12 cellular contexts compared by ENCODE assay signal in genomic region chr1:198534540-198535413, GRCh38. TPM values are rescaled to one million over a fixed set of nuclear protein-coding genes. Genes with fewer than 3 reads are reported as not detected.
A peak's percentile ranks its signal among the peaks of the same experiment; 100 is the strongest.
DNase-seq lines count a peak whose midpoint lies in the region; ATAC-seq and TF ChIP-seq lines count a peak whose summit lies in the region.
"Had no signal": no experiment of that assay in that cellular context is flagged by ENCODE, and none has a peak within 500 bp of the region (broad histone marks: within the 10 kb centered on the region; RNA-seq: fewer than 3 reads in every experiment).

No MANE protein-coding gene starts in this region.

- H3K4me2 ChIP-seq in DND-41 (ENCODE audit: insufficient read depth, low read length), result peak overlapping the region; percentile 47
- H3K4me2 ChIP-seq in Karpas-422 (ENCODE audit: low read depth, low read length, poor library complexity, severe bottlenecking), result peak overlapping the region; percentile 37

- H3K4me1 ChIP-seq in DND-41 (ENCODE audit: insufficient read depth, low read length), result peaks cover 19% of the 10 kb centered on the region
- H3K4me1 ChIP-seq in Karpas-422 (ENCODE audit: low read length), result peaks cover 84% of the 10 kb centered on the region
- H3K4me1 ChIP-seq: esophagus muscularis mucosa had no signal

- no peak for TF ChIP-seq CTCF in DND-41 (IDR thresholded peaks at IDR 0.05; ENCODE audit: borderline replicate concordance, extremely low read depth, low read length, poor library complexity, severe bottlenecking)
- TF ChIP-seq CTCF in natural killer cell (IDR thresholded peaks at IDR 0.05), result no peak
- TF ChIP-seq CTCF in WTC11 (IDR thresholded peaks at IDR 0.05), result no peak

- no peaks in the 10 kb centered on the region for H3K9me2 ChIP-seq in Karpas-422 (replicated peaks; ENCODE audit: insufficient read depth, low read length)

- H3K4me3 Mint-ChIP-seq in activated CD4-positive, alpha-beta memory T cell treated with anti-CD3 and anti-CD28 coated beads for 36 hours, result peak overlapping the region; percentile 36
- H3K4me3 Mint-ChIP-seq in natural killer cell (peak overlapping the region; percentile 76), WTC11 (no peak overlapping the region)

- no peaks in the 10 kb centered on the region for H3K36me3 ChIP-seq in DND-41 (ENCODE audit: insufficient read depth, low read length)
- H3K36me3 ChIP-seq in Karpas-422 (ENCODE audit: insufficient read depth, low read length), result no peaks in the 10 kb centered on the region
- H3K36me3 ChIP-seq: breast epithelium, esophagus muscularis mucosa had no signal

- no peaks in the 10 kb centered on the region for H3K9me3 Mint-ChIP-seq in activated CD4-positive, alpha-beta memory T cell treated with anti-CD3 and anti-CD28 coated beads for 36 hours
- H3K9me3 Mint-ChIP-seq in natural killer cell, result peaks cover 0 to 2% of the 10 kb centered on the region in 2 donors
- H3K9me3 Mint-ChIP-seq in WTC11, result peaks cover 8% of the 10 kb centered on the region

- intact Hi-C loops in activated CD4-positive, alpha-beta memory T cell treated with anti-CD3 and anti-CD28 coated beads for 36 hours (cut with micrococcal nuclease), result loop anchor here (2.0 kb wide), 1 partner anchor 16 kb away; no protein-coding TSS in a partner anchor
- intact Hi-C loops in natural killer cell (cut with micrococcal nuclease), result no loop called here

- H2AFZ ChIP-seq in DND-41 (ENCODE audit: low read depth, low read length), result peak overlapping the region; percentile 55
- H2AFZ ChIP-seq in Karpas-422 (ENCODE audit: low read length), result 0 out of 2 replicates have a peak overlapping the region, but pooled peaks have one; percentile 32

- peak; percentile 86 for ATAC-seq in DND-41 (ENCODE audit: insufficient read depth, low read depth)
- ATAC-seq in natural killer cell, result no peak
- no peak for ATAC-seq in WTC11
- ATAC-seq in HG03196 (IDR thresholded peaks at IDR 0.05; ENCODE audit: unreplicated experiment), result no peak

- H3K79me2 ChIP-seq in DND-41 (ENCODE audit: insufficient read depth, low read length), result no peaks in the 10 kb centered on the region
- H3K79me2 ChIP-seq in Karpas-422 (ENCODE audit: low read length), result no peaks in the 10 kb centered on the region

- peaks cover 68% of the 10 kb centered on the region for H3K4me1 Mint-ChIP-seq in activated CD4-positive, alpha-beta memory T cell treated with anti-CD3 and anti-CD28 coated beads for 36 hours (ENCODE audit: low read depth)
- H3K4me1 Mint-ChIP-seq in natural killer cell (peaks cover 19 to 24% of the 10 kb centered on the region in 2 donors), WTC11 (peaks cover 21% of the 10 kb centered on the region)

- CTCF ChIA-PET in activated CD4-positive, alpha-beta memory T cell treated with anti-CD3 and anti-CD28 coated beads for 36 hours (lab: Charles Lee), result interaction anchor here (0.6 to 1.6 kb wide), 2 partner anchors 20 to 36 kb away, joined by 3 read pairs; no protein-coding TSS in a partner anchor
- CTCF ChIA-PET in WTC11 (lab: Charles Lee), result no interaction called here

- H3K9me3 ChIP-seq in DND-41 (ENCODE audit: insufficient read depth, low read length, severe bottlenecking) (no peaks in the 10 kb centered on the region), Karpas-422 (ENCODE audit: low read length) (no peaks in the 10 kb centered on the region)
- H3K9me3 ChIP-seq: breast epithelium, esophagus muscularis mucosa had no signal

- no peaks in the 10 kb centered on the region for H3K27me3 Mint-ChIP-seq in activated CD4-positive, alpha-beta memory T cell treated with anti-CD3 and anti-CD28 coated beads for 36 hours
- H3K27me3 Mint-ChIP-seq in natural killer cell (ENCODE audit: low read depth in 2 of 2) (no peaks in the 10 kb centered on the region), WTC11 (ENCODE audit: low read depth) (no peaks in the 10 kb centered on the region)

- POLR2A ChIA-PET in activated CD4-positive, alpha-beta memory T cell treated with anti-CD3 and anti-CD28 coated beads for 36 hours (lab: Charles Lee), result no interaction called here
- POLR2A ChIA-PET in WTC11 (lab: Charles Lee), result no interaction called here

- H3K27me3 ChIP-seq in DND-41 (ENCODE audit: insufficient read depth, low read length, poor library complexity) (no peaks in the 10 kb centered on the region), Karpas-422 (ENCODE audit: low read length) (no peaks in the 10 kb centered on the region)
- H3K27me3 ChIP-seq: breast epithelium, esophagus muscularis mucosa had no signal

- H3K27ac Mint-ChIP-seq in activated CD4-positive, alpha-beta memory T cell treated with anti-CD3 and anti-CD28 coated beads for 36 hours, result peak overlapping the region; percentile 73
- H3K27ac Mint-ChIP-seq in natural killer cell (peak overlapping the region; percentile 4 to 77), WTC11 (no peak overlapping the region)

- peak overlapping the region; percentile 31 for H3K9ac ChIP-seq in DND-41 (ENCODE audit: low read depth, low read length)
- peak overlapping the region; percentile 36 for H3K9ac ChIP-seq in Karpas-422 (ENCODE audit: low read length)

- H3K36me3 Mint-ChIP-seq in activated CD4-positive, alpha-beta memory T cell treated with anti-CD3 and anti-CD28 coated beads for 36 hours, result no peaks in the 10 kb centered on the region
- H3K36me3 Mint-ChIP-seq in natural killer cell (peaks cover 7% of the 10 kb centered on the region), WTC11 (no peaks in the 10 kb centered on the region)

- H3K4me3 ChIP-seq in DND-41 (ENCODE audit: low read depth in 1 of 2, low read length in 2 of 2) (no peak overlapping the region), Karpas-422 (ENCODE audit: low read length) (no peak overlapping the region)
- H3K4me3 ChIP-seq: breast epithelium, esophagus muscularis mucosa, skin epidermis had no signal

- H3K27ac ChIP-seq in DND-41 (ENCODE audit: low read length), result peak overlapping the region; percentile 67
- peak overlapping the region; percentile 97 for H3K27ac ChIP-seq in Karpas-422 (ENCODE audit: low read length)
- H3K27ac ChIP-seq: breast epithelium, esophagus muscularis mucosa had no signal

- no peaks in the 10 kb centered on the region for H4K20me1 ChIP-seq in DND-41 (ENCODE audit: insufficient read depth, low read length)
- H4K20me1 ChIP-seq in Karpas-422 (ENCODE audit: insufficient read depth, low read depth, low read length), result no peaks in the 10 kb centered on the region

- DNase-seq in DND-41, result no peak
- peak; percentile 63 for DNase-seq in Karpas-422
- DNase-seq in activated CD4-positive, alpha-beta memory T cell treated with anti-CD3 and anti-CD28 coated beads for 36 hours, result no peak
- no peak for DNase-seq in natural killer cell
- DNase-seq in WTC11 (ENCODE audit: low spot score), result no peak
- no peak for DNase-seq in HUDEP-2 (lab: John Stamatoyannopoulos, UW; ENCODE audit: unreplicated experiment in 76 of 76)
- DNase-seq: NCI-H2029 treated with DMSO at 0.1 percent for 48 hours had no signal

TF ChIP-seq in WTC11, 78 proteins besides CTCF, POLR2A, EP300 and RAD21:
- TF ChIP-seq ATF1 (CRISPR knock-in tag; IDR thresholded peaks at IDR 0.05) (no peak), NR3C1 (CRISPR knock-in tag; conservative IDR thresholded peaks at IDR 0.05; ENCODE audit: low read depth) (no peak), ZNF263 (CRISPR knock-in tag; IDR thresholded peaks at IDR 0.05; ENCODE audit: low read depth) (no peak), NFE2L1 (CRISPR knock-in tag; IDR thresholded peaks at IDR 0.05) (no peak), TCF7 (CRISPR knock-in tag; IDR thresholded peaks at IDR 0.05; ENCODE audit: low read depth) (no peak)
- TF ChIP-seq, protein P1, sequence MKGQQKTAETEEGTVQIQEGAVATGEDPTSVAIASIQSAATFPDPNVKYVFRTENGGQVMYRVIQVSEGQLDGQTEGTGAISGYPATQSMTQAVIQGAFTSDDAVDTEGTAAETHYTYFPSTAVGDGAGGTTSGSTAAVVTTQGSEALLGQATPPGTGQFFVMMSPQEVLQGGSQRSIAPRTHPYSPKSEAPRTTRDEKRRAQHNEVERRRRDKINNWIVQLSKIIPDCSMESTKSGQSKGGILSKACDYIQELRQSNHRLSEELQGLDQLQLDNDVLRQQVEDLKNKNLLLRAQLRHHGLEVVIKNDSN (CRISPR knock-in tag; IDR thresholded peaks at IDR 0.05), result no peak

RNA-seq across cellular contexts. Expression of gene ATP6V1G3, which starts 5.7 kb away (rescaled TPM):
- not detected in 2 replicates for total RNA-seq in Karpas-422 (2014; rRNA removed; shearing (Covaris generic); ENCODE audit: low replicate concordance)
- total RNA-seq in activated CD4-positive, alpha-beta memory T cell treated with anti-CD3 and anti-CD28 coated beads for 36 hours, result not detected
- not detected for total RNA-seq in natural killer cell
- total RNA-seq in WTC11 (2021), result not detected in 3 replicates
- total RNA-seq: breast epithelium, Daoy, esophagus muscularis mucosa had no signal
